Comparison of ENCODE assay signal across 13 cellular contexts in the genomic region with DNA sequence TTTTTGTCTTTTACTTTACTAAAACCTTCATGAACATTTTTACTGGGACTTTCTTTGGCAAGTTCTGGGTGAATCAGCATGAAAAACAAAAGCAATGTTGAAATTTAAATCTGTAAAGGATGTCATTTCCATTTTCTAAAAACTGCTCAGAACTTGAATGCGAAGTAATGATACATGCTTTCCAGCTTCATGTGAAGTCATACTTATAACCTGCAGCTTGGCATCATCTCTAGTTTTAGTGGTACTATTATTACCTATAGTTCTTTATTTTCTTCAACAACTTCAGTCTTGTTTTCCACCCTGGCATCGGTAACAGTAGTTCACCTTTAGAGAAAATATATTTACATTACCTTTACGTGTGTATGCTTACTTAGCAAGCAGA.
A peak's percentile ranks its signal among the peaks of the same experiment; 100 is the strongest.
DNase-seq lines count a peak whose midpoint lies in the region; ATAC-seq and TF ChIP-seq lines count a peak whose summit lies in the region.
"Had no signal": no experiment of that assay in that cellular context is flagged by ENCODE, and none has a peak within 500 bp of the region (broad histone marks: within the 10 kb centered on the region; RNA-seq: fewer than 3 reads in every experiment).

No MANE protein-coding gene starts in this region.

- peaks cover 0 to 3% of the 10 kb centered on the region in 2 donors for H3K9me3 ChIP-seq in ascending aorta

- H3K4me1 ChIP-seq in ascending aorta: peaks cover 9 to 23% of the 10 kb centered on the region in 2 donors

- peak; percentile 58 to 87 for ATAC-seq in activated CD4-positive, CD25-positive, alpha-beta regulatory T cell treated with anti-CD3 and anti-CD28 coated beads, Interleukin-2, amount 50 U/mL, for 24 hours
- peak; percentile 68 for ATAC-seq in HG02610 (IDR thresholded peaks at IDR 0.05; ENCODE audit: unreplicated experiment)

- DNase-seq in activated CD4-positive, CD25-positive, alpha-beta regulatory T cell (lab: John Stamatoyannopoulos, UW): no peak
- DNase-seq in ascending aorta (ENCODE audit: low spot score in 2 of 2) (no peak), H4 (ENCODE audit: low spot score) (no peak), NCI-H1048 (lab: John Stamatoyannopoulos, UW) (no peak)
- no peak for DNase-seq in stimulated activated CD4-positive, alpha-beta T cell treated with anti-CD3 and anti-CD28 coated beads, Interleukin-1b, Interleukin-23, amount 100 ng/mL, for 48 hours
- DNase-seq: NCI-H1105 treated with DMSO at 0.1 percent for 48 hours, NCI-H510A, nephron progenitor cell, retina, WERI-Rb-1 had no signal

- no peaks in the 10 kb centered on the region for H3K36me3 ChIP-seq in ascending aorta
- H3K36me3 ChIP-seq: WERI-Rb-1 had no signal

- H3K4me3 ChIP-seq in ascending aorta (no peak overlapping the region), skin epidermis (no peak overlapping the region)

- H3K27ac ChIP-seq in ascending aorta (peak overlapping the region; percentile 86), skin epidermis (peak overlapping the region in 14 of 21 experiments; percentile 1 to 78 (median 40))
- H3K27ac ChIP-seq: WERI-Rb-1 had no signal

- H3K27me3 ChIP-seq in ascending aorta: no peaks in the 10 kb centered on the region

- intact Hi-C loops in ascending aorta (cut with DNase I): loop anchor here (5.0 to 10.0 kb wide), 5 partner anchors 90 to 703 kb away; no protein-coding TSS in a partner anchor

- no peak for TF ChIP-seq CTCF in ascending aorta (IDR thresholded peaks at IDR 0.05)
